Comparison of ENCODE assay signal across 21 cellular contexts in the genomic region with DNA sequence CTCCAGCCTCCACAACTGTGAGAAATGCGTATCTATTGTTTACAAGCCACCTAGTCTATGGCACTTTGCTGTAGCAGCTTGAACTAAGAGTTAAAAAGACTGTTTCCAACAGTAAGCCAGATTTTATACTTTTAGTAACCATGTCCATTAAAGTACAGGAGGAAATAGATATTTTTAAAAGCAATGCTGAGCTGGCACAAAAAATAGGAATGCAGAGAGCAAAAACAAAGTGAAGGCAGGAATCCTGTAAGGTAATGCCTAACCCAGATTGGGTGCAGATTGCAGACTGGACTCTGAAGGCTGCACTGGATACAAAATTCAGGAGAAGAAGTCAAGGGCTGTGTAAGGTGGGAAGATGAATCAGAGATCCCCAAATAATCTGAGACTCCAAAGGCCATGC. TPM values are rescaled to one million over a fixed set of nuclear protein-coding genes. Genes with fewer than 3 reads are reported as not detected.
DNase-seq lines count a peak whose midpoint lies in the region; ATAC-seq, FAIRE-seq and TF ChIP-seq lines count a peak whose summit lies in the region.
"Had no signal": no experiment of that assay in that cellular context is flagged by ENCODE, and none has a peak within 500 bp of the region (broad histone marks: within the 10 kb centered on the region; RNA-seq: fewer than 3 reads in every experiment).

No MANE protein-coding gene starts in this region.

- TF ChIP-seq POLR2A in A549 (IDR thresholded peaks at IDR 0.05; ENCODE audit: low read length): no peak

- H3K9me3 ChIP-seq in A549 (peaks cover 21% of the 10 kb centered on the region), GM23248 (ENCODE audit: low read depth) (no peaks in the 10 kb centered on the region)
- H3K9me3 ChIP-seq in CD4-positive, CD25-positive, alpha-beta regulatory T cell (ENCODE audit: control insufficient read depth in 2 of 2, low read length in 2 of 2): peaks cover 0 to 7% of the 10 kb centered on the region in 2 experiments
- no peaks in the 10 kb centered on the region for H3K9me3 ChIP-seq in CD8-positive, alpha-beta memory T cell (ENCODE audit: low read length)

- no peaks in the 10 kb centered on the region for H3K79me2 ChIP-seq in GM23248 (ENCODE audit: insufficient read depth)

- FAIRE-seq in A549 (lab: Jason Lieb, UNC): no peak
- FAIRE-seq: A204.1, GM12878, H54, K562 had no signal

- WGBS in A549 (ENCODE audit: missing lambda C conversion rate): 5% methylated on average over 1 of the region's 1 CpG
- WGBS in GM23248 (ENCODE audit: low coverage in 1 of 2, low lambda C conversion rate in 2 of 2, missing lambda C conversion rate in 2 of 2), 2 experiments: 30 to 40% methylated on average over 1 of the region's 1 CpG

- H3K4me3 ChIP-seq in A549 (no peak overlapping the region), GM23248 (no peak overlapping the region)
- H3K4me3 ChIP-seq in CD4-positive, CD25-positive, alpha-beta regulatory T cell (ENCODE audit: low read depth, low read length): no peak overlapping the region
- no peak overlapping the region for H3K4me3 ChIP-seq in CD8-positive, alpha-beta memory T cell (ENCODE audit: low read length)
- H3K4me3 ChIP-seq: GM12878, GM23338, K562 had no signal

- H3K9me2 ChIP-seq in GM23248 (ENCODE audit: insufficient read depth): no peaks in the 10 kb centered on the region

- no peak overlapping the region for H3K9ac ChIP-seq in GM23248

- H3K27ac Mint-ChIP-seq in CD4-positive, CD25-positive, alpha-beta regulatory T cell: peak overlapping the region in 2 of 3 donors; percentile 11 to 16
- peak overlapping the region in 5 of 8 donors; percentile 3 to 67 (median 14) for H3K27ac Mint-ChIP-seq in CD8-positive, alpha-beta memory T cell
- peak overlapping the region in 6 of 10 donors; percentile 18 to 73 (median 54) for H3K27ac Mint-ChIP-seq in naive thymus-derived CD8-positive, alpha-beta T cell
- H3K27ac Mint-ChIP-seq: GM23338 had no signal

- peaks cover 12% of the 10 kb centered on the region for H3K27me3 Mint-ChIP-seq in CD4-positive, CD25-positive, alpha-beta regulatory T cell
- peaks cover 3 to 19% of the 10 kb centered on the region in 2 donors for H3K27me3 Mint-ChIP-seq in CD8-positive, alpha-beta memory T cell
- peaks cover 0 to 9% (median 0%) of the 10 kb centered on the region in 5 donors for H3K27me3 Mint-ChIP-seq in naive thymus-derived CD8-positive, alpha-beta T cell

- no peak overlapping the region for H3K4me3 Mint-ChIP-seq in CD4-positive, CD25-positive, alpha-beta regulatory T cell
- no peak overlapping the region for H3K4me3 Mint-ChIP-seq in CD8-positive, alpha-beta memory T cell
- no peak overlapping the region for H3K4me3 Mint-ChIP-seq in naive thymus-derived CD8-positive, alpha-beta T cell
- H3K4me3 Mint-ChIP-seq: GM23338 had no signal

- no peak overlapping the region for H2AFZ ChIP-seq in GM23248
- H2AFZ ChIP-seq: GM23338 had no signal

- no peaks in the 10 kb centered on the region for H4K20me1 ChIP-seq in GM23248 (ENCODE audit: insufficient read depth)

- TF ChIP-seq RAD21 in A549 (conservative IDR thresholded peaks at IDR 0.05 in 1 of 2, IDR thresholded peaks at IDR 0.05 in 1 of 2): no peak

- in situ Hi-C loops in GM23248 (cut with MboI): no loop called here

- H3K9me3 Mint-ChIP-seq in CD4-positive, CD25-positive, alpha-beta regulatory T cell: peaks cover 0 to 8% (median 4%) of the 10 kb centered on the region in 7 donors
- H3K9me3 Mint-ChIP-seq in CD8-positive, alpha-beta memory T cell: peaks cover 0 to 8% (median 3%) of the 10 kb centered on the region in 5 donors
- peaks cover 0 to 11% (median 3%) of the 10 kb centered on the region in 9 donors for H3K9me3 Mint-ChIP-seq in naive thymus-derived CD8-positive, alpha-beta T cell

- no peak for TF ChIP-seq EP300 in A549 (IDR thresholded peaks at IDR 0.05)

- H3K4me2 ChIP-seq in A549 (no peak overlapping the region), GM23248 (ENCODE audit: unreplicated experiment) (no peak overlapping the region)
- H3K4me2 ChIP-seq: GM23338 had no signal

- no peaks in the 10 kb centered on the region for H3K36me3 ChIP-seq in CD4-positive, CD25-positive, alpha-beta regulatory T cell (ENCODE audit: control insufficient read depth, insufficient read depth, low read length)
- H3K36me3 ChIP-seq in CD8-positive, alpha-beta memory T cell (ENCODE audit: insufficient read depth, low read length): no peaks in the 10 kb centered on the region
- H3K36me3 ChIP-seq in GM23248 (ENCODE audit: low read depth): no peaks in the 10 kb centered on the region

- H3K4me1 ChIP-seq in A549 (no peaks in the 10 kb centered on the region), GM23248 (ENCODE audit: insufficient read depth) (no peaks in the 10 kb centered on the region)
- no peaks in the 10 kb centered on the region for H3K4me1 ChIP-seq in CD4-positive, CD25-positive, alpha-beta regulatory T cell (ENCODE audit: control insufficient read depth, insufficient read depth, low read length, poor library complexity, severe bottlenecking)
- no peaks in the 10 kb centered on the region for H3K4me1 ChIP-seq in CD8-positive, alpha-beta memory T cell (ENCODE audit: insufficient read depth, low read length)

- POLR2A ChIA-PET in A549 (lab: Yijun Ruan, JAX): no interaction called here
- POLR2A ChIA-PET in CD8-positive, alpha-beta memory T cell (lab: Charles Lee): no interaction called here
- POLR2A ChIA-PET in naive thymus-derived CD8-positive, alpha-beta T cell (lab: Charles Lee): no interaction called here

- ATAC-seq in A549: no peak
- no peak for ATAC-seq in CD4-positive, CD25-positive, alpha-beta regulatory T cell (ENCODE audit: low read depth in 2 of 2)
- no peak for ATAC-seq in naive thymus-derived CD8-positive, alpha-beta T cell
- ATAC-seq: GM12878, GM23338, K562 had no signal

- no peaks in the 10 kb centered on the region for H3K27me3 ChIP-seq in CD4-positive, CD25-positive, alpha-beta regulatory T cell (ENCODE audit: control insufficient read depth, insufficient read depth, low read length)
- no peaks in the 10 kb centered on the region for H3K27me3 ChIP-seq in CD8-positive, alpha-beta memory T cell (ENCODE audit: insufficient read depth, low read length, poor library complexity, severe bottlenecking)
- no peaks in the 10 kb centered on the region; the same call in 1 of the 2 replicates for H3K27me3 ChIP-seq in GM23248 (replicated peaks; ENCODE audit: insufficient read depth)

- CTCF ChIA-PET in A549 (lab: Yijun Ruan, JAX): no interaction called here
- CTCF ChIA-PET in CD8-positive, alpha-beta memory T cell (lab: Charles Lee): no interaction called here

- DNase-seq in A549 (ENCODE audit: low read depth in 1 of 2, low spot score in 1 of 2): no peak
- no peak for DNase-seq in CD4-positive, CD25-positive, alpha-beta regulatory T cell
- no peak for DNase-seq in CD8-positive, alpha-beta memory T cell
- DNase-seq in naive thymus-derived CD8-positive, alpha-beta T cell: no peak
- DNase-seq in GM23248: no peak
- no peak for DNase-seq in T-helper 2 cell
- no peak for DNase-seq in GM20000 (ENCODE audit: low spot score)
- DNase-seq: AML-193, COR-L47, DMS 273 treated with DMSO at 0.1 percent for 48 hours, DMS53, DND-41, EL, HCEC 1CT, IMR-90 had no signal

- no peak for TF ChIP-seq CTCF in A549 (IDR thresholded peaks at IDR 0.05)
- TF ChIP-seq CTCF in GM20000 (IDR thresholded peaks at IDR 0.05; ENCODE audit: extremely low read depth, missing control alignments): no peak

- no peaks in the 10 kb centered on the region for H3K36me3 Mint-ChIP-seq in CD4-positive, CD25-positive, alpha-beta regulatory T cell
- H3K36me3 Mint-ChIP-seq in CD8-positive, alpha-beta memory T cell: peaks cover 0 to 13% (median 0%) of the 10 kb centered on the region in 3 donors
- H3K36me3 Mint-ChIP-seq in naive thymus-derived CD8-positive, alpha-beta T cell: peaks cover 0 to 7% (median 2%) of the 10 kb centered on the region in 3 donors

- H3F3A ChIP-seq in GM23248 (ENCODE audit: insufficient read depth): no peaks in the 10 kb centered on the region

- H3K27ac ChIP-seq in A549 (no peak overlapping the region), GM23248 (no peak overlapping the region)
- H3K27ac ChIP-seq in CD4-positive, CD25-positive, alpha-beta regulatory T cell (ENCODE audit: insufficient read depth, low read length, poor library complexity, severe bottlenecking): no peak overlapping the region
- no peak overlapping the region for H3K27ac ChIP-seq in CD8-positive, alpha-beta memory T cell (ENCODE audit: low read depth, low read length)
- H3K27ac ChIP-seq: HL-60 had no signal

- peaks cover 3 to 10% (median 6%) of the 10 kb centered on the region in 4 donors for H3K4me1 Mint-ChIP-seq in CD4-positive, CD25-positive, alpha-beta regulatory T cell
- H3K4me1 Mint-ChIP-seq in CD8-positive, alpha-beta memory T cell: peaks cover 4 to 20% (median 17%) of the 10 kb centered on the region in 3 donors
- peaks cover 7 to 24% (median 15%) of the 10 kb centered on the region in 4 donors for H3K4me1 Mint-ChIP-seq in naive thymus-derived CD8-positive, alpha-beta T cell
- H3K4me1 Mint-ChIP-seq: GM23338 had no signal

RNA-seq across cellular contexts. Expression of a gene that starts 55.5 kb away (rescaled TPM):
- polyA plus RNA-seq in A549 (2011; rRNA removed) (19.5 and 23.9 TPM in 2 replicates), A549 (2017; fragmentation: RNase III; extraction: RNeasy Plus Mini Kit Qiagen cat#74134 plus additional on column Dnase treatment) (12.8 to 13.9 TPM (median 13.5 TPM) in 3 replicates), GM23248 (2016; fragmentation: Nextera tagmentation; extraction: Ambion mirVana) (23.6 and 25.2 TPM in 2 replicates)
- polyA plus RNA-seq in A549 (2012; cell fraction: cytosol; rRNA removed): 4.4 and 5.0 TPM in 2 replicates
- 6.1 and 9.2 TPM in 2 replicates for polyA plus RNA-seq in A549 (2012; cell fraction: nucleus; rRNA removed)
- 8.1 and 12.2 TPM in 2 replicates for polyA minus RNA-seq in A549 (2011; rRNA and poly(A)+ RNA removed)
- 49.5 TPM for total RNA-seq in CD4-positive, CD25-positive, alpha-beta regulatory T cell
- polyA plus RNA-seq in CD4-positive, CD25-positive, alpha-beta regulatory T cell: 10 to 100 TPM; 27.8 to 52.5 (median 39.4) TPM
- 10 to 100 TPM; 16.6 to 19.7 TPM for total RNA-seq in CD8-positive, alpha-beta memory T cell
- polyA plus RNA-seq in CD8-positive, alpha-beta memory T cell: 21.8 TPM
- 10 to 100 TPM; 89.2 to 92.0 TPM for total RNA-seq in naive thymus-derived CD8-positive, alpha-beta T cell
- 10 to 100 TPM; 38.1 to 62.8 (median 47.4) TPM for polyA plus RNA-seq in naive thymus-derived CD8-positive, alpha-beta T cell
- 24.0 and 34.8 TPM in 2 replicates for total RNA-seq in GM23248 (2014; rRNA removed; shearing (Covaris generic))

RNA-seq across cellular contexts. Expression of a gene that starts 56.4 kb away (rescaled TPM):
- polyA plus RNA-seq in A549 (2011; rRNA removed): 266 and 338 TPM in 2 replicates
- polyA plus RNA-seq in A549 (2012; cell fraction: cytosol; rRNA removed): 149 and 162 TPM in 2 replicates
- polyA plus RNA-seq in A549 (2012; cell fraction: nucleus; rRNA removed): 40.4 and 64.8 TPM in 2 replicates
- polyA plus RNA-seq in A549 (2017; fragmentation: RNase III; extraction: RNeasy Plus Mini Kit Qiagen cat#74134 plus additional on column Dnase treatment): 204 to 228 TPM (median 213 TPM) in 3 replicates
- 142 and 157 TPM in 2 replicates for polyA minus RNA-seq in A549 (2011; rRNA and poly(A)+ RNA removed)
- 77.2 TPM for total RNA-seq in CD4-positive, CD25-positive, alpha-beta regulatory T cell
- polyA plus RNA-seq in CD4-positive, CD25-positive, alpha-beta regulatory T cell: 100 to 1,000 TPM; 162 to 175 (median 167) TPM
- total RNA-seq in CD8-positive, alpha-beta memory T cell: 100 to 1,000 TPM; 152 to 160 TPM
- 171 TPM for polyA plus RNA-seq in CD8-positive, alpha-beta memory T cell
- 100 to 1,000 TPM in 1 of 2 experiments, 10 to 100 TPM in 1; 97.0 to 104 TPM for total RNA-seq in naive thymus-derived CD8-positive, alpha-beta T cell
- polyA plus RNA-seq in naive thymus-derived CD8-positive, alpha-beta T cell: 100 to 1,000 TPM; 179 to 196 (median 182) TPM
- 116 and 183 TPM in 2 replicates for total RNA-seq in GM23248 (2014; rRNA removed; shearing (Covaris generic))
- polyA plus RNA-seq in GM23248 (2016; fragmentation: Nextera tagmentation; extraction: Ambion mirVana): 156 TPM in 2 replicates
